ENCODE assay signal across 22 cellular contexts in the genomic region with DNA sequence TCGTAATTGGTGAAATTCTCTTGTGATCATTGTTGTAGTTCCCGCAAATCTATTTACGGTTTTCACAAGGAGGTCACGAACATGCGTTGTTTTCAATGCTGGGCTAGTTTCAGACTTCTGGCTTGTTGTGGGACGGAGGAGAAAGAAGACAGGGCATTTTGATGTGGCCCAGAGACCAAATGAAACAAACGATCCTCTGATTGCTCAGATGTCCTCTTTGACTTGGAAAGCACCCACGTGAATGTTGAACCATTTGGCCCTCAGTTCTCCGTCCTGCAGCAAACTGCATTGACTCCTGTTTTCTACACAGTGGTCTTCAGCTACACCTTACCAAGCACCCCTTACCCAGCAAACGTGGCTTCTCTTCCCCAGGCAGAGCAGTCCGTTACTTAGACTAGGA.
"Had no signal": no experiment of that assay in that cellular context is flagged by ENCODE, and none has a peak within 500 bp of the region (broad histone marks: within the 10 kb centered on the region; RNA-seq: fewer than 3 reads in every experiment).

No MANE protein-coding gene starts in this region.

- ATAC-seq: left colon; left ventricle myocardium superior; naive thymus-derived CD8-positive, alpha-beta T cell; upper lobe of right lung had no signal

- H3K4me2 ChIP-seq: hepatocyte, neural progenitor cell had no signal

- H3K9me3 ChIP-seq: esophagus squamous epithelium, ovary, right lobe of liver, testis, tibial nerve, upper lobe of right lung, vagina had no signal

- H3K27me3 Mint-ChIP-seq: dendritic cell treated with granulocyte-macrophage colony-stimulating factor and Interleukin-4, amounts not matched to agents 40 ng/mL and 50 ng/mL, for 4 days; naive thymus-derived CD8-positive, alpha-beta T cell; progenitor cell of endocrine pancreas had no signal

- H3K27ac ChIP-seq: esophagus squamous epithelium, hepatocyte, neural progenitor cell, ovary, right lobe of liver, testis, tibial nerve, upper lobe of right lung, vagina had no signal

- H3K36me3 ChIP-seq: esophagus squamous epithelium, neural progenitor cell, ovary, right lobe of liver, tibial nerve, upper lobe of right lung, vagina had no signal

- H3K9ac ChIP-seq: neural progenitor cell had no signal

- H3K27ac Mint-ChIP-seq: dendritic cell treated with granulocyte-macrophage colony-stimulating factor and Interleukin-4, amounts not matched to agents 40 ng/mL and 50 ng/mL, for 4 days; naive thymus-derived CD8-positive, alpha-beta T cell had no signal

- H3K4me1 Mint-ChIP-seq: naive thymus-derived CD8-positive, alpha-beta T cell had no signal

- H3K9me3 Mint-ChIP-seq: dendritic cell treated with granulocyte-macrophage colony-stimulating factor and Interleukin-4, amounts not matched to agents 40 ng/mL and 50 ng/mL, for 4 days had no signal

- H3K4me1 ChIP-seq: esophagus squamous epithelium, right lobe of liver, testis, tibial nerve, upper lobe of right lung, vagina had no signal

- H3K36me3 Mint-ChIP-seq: naive thymus-derived CD8-positive, alpha-beta T cell had no signal

- H3K4me3 Mint-ChIP-seq: dendritic cell treated with granulocyte-macrophage colony-stimulating factor and Interleukin-4, amounts not matched to agents 40 ng/mL and 50 ng/mL, for 4 days; naive thymus-derived CD8-positive, alpha-beta T cell; neural progenitor cell had no signal

- H3K27me3 ChIP-seq: esophagus squamous epithelium, hepatocyte, neural progenitor cell, ovary, right lobe of liver, testis, tibial nerve, upper lobe of right lung, vagina had no signal

- H3K4me3 ChIP-seq: esophagus squamous epithelium, hepatocyte, lung, neural progenitor cell, ovary, right lobe of liver, testis, tibial nerve, upper lobe of right lung, vagina had no signal

- DNase-seq: cerebellar nuclear complex; esophagus squamous epithelium; foreskin fibroblast; left colon; left ventricle myocardium superior; mesendoderm; naive thymus-derived CD8-positive, alpha-beta T cell; ovary; retina; right lobe of liver; small intestine; stimulated activated CD4-positive, alpha-beta T cell treated with anti-CD3 and anti-CD28 coated beads, Interleukin-12 subunit alpha, Interleukin-12 subunit beta, amount 100 ng/mL, for 4 hours; stimulated activated naive CD4-positive, alpha-beta T cell treated with Interleukin-2 at 50 U/mL for 16 hours; testis; upper lobe of right lung had no signal
